Comparison of ENCODE assay signal across 18 cellular contexts in the genomic region with DNA sequence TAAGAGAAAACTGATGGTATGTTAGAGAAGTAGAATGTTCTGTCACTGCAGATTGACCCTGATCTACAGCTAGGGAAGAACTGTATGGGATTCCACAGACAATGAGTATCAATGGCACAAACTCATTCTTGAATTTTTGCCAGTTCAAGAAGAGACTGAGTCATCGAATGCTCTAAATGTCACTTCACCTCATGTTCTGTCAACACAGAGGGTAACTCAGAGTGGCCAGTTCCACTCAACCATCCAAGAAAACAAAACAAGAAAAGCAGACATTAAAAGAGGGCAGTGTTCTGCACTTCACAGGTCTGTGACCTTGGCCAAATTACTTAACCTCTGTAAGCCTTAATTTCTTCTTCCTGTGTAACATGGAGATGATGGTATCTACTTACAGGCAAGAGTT.
DNase-seq lines count a peak whose midpoint lies in the region; ATAC-seq, FAIRE-seq and TF ChIP-seq lines count a peak whose summit lies in the region.
"Had no signal": no experiment of that assay in that cellular context is flagged by ENCODE, and none has a peak within 500 bp of the region (broad histone marks: within the 10 kb centered on the region; RNA-seq: fewer than 3 reads in every experiment).

No MANE protein-coding gene starts in this region.

- no peak overlapping the region for H4K8ac ChIP-seq in mesenchymal stem cell (ENCODE audit: low read length)

- no peak overlapping the region for H2BK15ac ChIP-seq in mesenchymal stem cell (ENCODE audit: low read depth, poor library complexity, severe bottlenecking)

- H3K36me3 Mint-ChIP-seq in HFFc6 (ENCODE audit: low read depth), result no peaks in the 10 kb centered on the region
- H3K36me3 Mint-ChIP-seq: activated naive CD4-positive, alpha-beta T cell treated with anti-CD3 and anti-CD28 coated beads, Interleukin-2, amount 50 U/mL, for 24 hours had no signal

- H3K14ac ChIP-seq in mesenchymal stem cell (ENCODE audit: low read length in 2 of 2), result no peak overlapping the region

- H3K18ac ChIP-seq in mesenchymal stem cell (ENCODE audit: low read depth in 1 of 2, low read length in 2 of 2), result no peak overlapping the region

- H3K9ac ChIP-seq in adipocyte (ENCODE audit: low read length), result no peak overlapping the region
- no peak overlapping the region for H3K9ac ChIP-seq in mesenchymal stem cell (ENCODE audit: low read length)

- H3K27me3 Mint-ChIP-seq in HFFc6 (ENCODE audit: insufficient read depth), result no peaks in the 10 kb centered on the region
- H3K27me3 Mint-ChIP-seq: activated CD4-positive, alpha-beta T cell treated with anti-CD3 and anti-CD28 coated beads, Interleukin-2, amount 10 ng/mL, durations not matched to agents 7 days and 5 days had no signal

- DNase-seq in DMS53 treated with DMSO at 0.1 percent for 48 hours (lab: John Stamatoyannopoulos, UW; ENCODE audit: unreplicated experiment) (peak; percentile 95), HFFc6 (peak; percentile 72), adipocyte (ENCODE audit: low read depth) (peak; percentile 35), mesenchymal stem cell (peak; percentile 58), NCI-H1417 treated with DMSO at 0.1 percent for 48 hours (lab: John Stamatoyannopoulos, UW) (no peak), GM12892 (ENCODE audit: insufficient read length) (no peak)
- DNase-seq: activated CD4-positive, alpha-beta T cell treated with anti-CD3 and anti-CD28 coated beads, Interleukin-2, amount 10 ng/mL, durations not matched to agents 7 days and 5 days; DMS 273 treated with DMSO at 0.1 percent for 48 hours; dorsolateral prefrontal cortex; head of caudate nucleus; NCI-H1092 treated with DMSO at 0.1 percent for 48 hours; NCI-H748 treated with DMSO at 0.1 percent for 48 hours; stimulated activated naive CD4-positive, alpha-beta T cell treated with Interleukin-2 at 50 U/mL for 16 hours had no signal

- H3K27ac Mint-ChIP-seq in HFFc6, result no peak overlapping the region
- H3K27ac Mint-ChIP-seq: activated CD4-positive, alpha-beta T cell treated with anti-CD3 and anti-CD28 coated beads, Interleukin-2, amount 10 ng/mL, durations not matched to agents 7 days and 5 days; activated naive CD4-positive, alpha-beta T cell treated with anti-CD3 and anti-CD28 coated beads, Interleukin-2, amount 50 U/mL, for 24 hours had no signal

- H3K4me3 ChIP-seq in adipocyte (ENCODE audit: low read length) (no peak overlapping the region), mesenchymal stem cell (ENCODE audit: insufficient read depth in 1 of 2, low read depth in 1 of 2, low read length in 2 of 2) (no peak overlapping the region)
- H3K4me3 ChIP-seq: dorsolateral prefrontal cortex, lung had no signal

- H4K91ac ChIP-seq in mesenchymal stem cell (ENCODE audit: low read length), result no peak overlapping the region

- no peak overlapping the region for H2AFZ ChIP-seq in mesenchymal stem cell (ENCODE audit: low read depth, low read length)

- no peak overlapping the region for H2BK120ac ChIP-seq in mesenchymal stem cell (ENCODE audit: low read depth, low read length)

- ATAC-seq in GM18870 (IDR thresholded peaks at IDR 0.05; ENCODE audit: unreplicated experiment), result no peak

- no peak overlapping the region for H3K4ac ChIP-seq in mesenchymal stem cell (ENCODE audit: low read depth in 1 of 2, low read length in 2 of 2)

- no peaks in the 10 kb centered on the region for H3K79me1 ChIP-seq in mesenchymal stem cell (replicated peaks; ENCODE audit: low read length, poor library complexity, severe bottlenecking)

- 44% methylated on average over 1 of the region's 1 CpG for WGBS in mesenchymal stem cell

- H2BK5ac ChIP-seq in mesenchymal stem cell (ENCODE audit: low read depth, low read length, poor library complexity, severe bottlenecking), result no peak overlapping the region

- no peaks in the 10 kb centered on the region for H3K27me3 ChIP-seq in adipocyte (replicated peaks; ENCODE audit: control insufficient read depth, insufficient read depth, low read length)
- H3K27me3 ChIP-seq in mesenchymal stem cell (ENCODE audit: control insufficient read depth in 1 of 2, insufficient read depth in 1 of 2, low read length in 2 of 2), result no peaks in the 10 kb centered on the region
- H3K27me3 ChIP-seq: dorsolateral prefrontal cortex, neutrophil had no signal

- H3K36me3 ChIP-seq in adipocyte (ENCODE audit: control insufficient read depth, insufficient read depth, low read length, severe bottlenecking) (no peaks in the 10 kb centered on the region), mesenchymal stem cell (ENCODE audit: control insufficient read depth in 1 of 2, insufficient read depth in 2 of 2, low read depth in 1 of 2, low read length in 2 of 2) (no peaks in the 10 kb centered on the region)
- H3K36me3 ChIP-seq: neutrophil had no signal

- H3K9me3 ChIP-seq in adipocyte (ENCODE audit: control insufficient read depth, low read length) (no peaks in the 10 kb centered on the region), mesenchymal stem cell (ENCODE audit: control insufficient read depth, low read length) (no peaks in the 10 kb centered on the region)
- H3K9me3 ChIP-seq: neutrophil had no signal

- no peak overlapping the region for H3K4me3 Mint-ChIP-seq in HFFc6
- H3K4me3 Mint-ChIP-seq: activated CD4-positive, alpha-beta T cell treated with anti-CD3 and anti-CD28 coated beads, Interleukin-2, amount 10 ng/mL, durations not matched to agents 7 days and 5 days; activated naive CD4-positive, alpha-beta T cell treated with anti-CD3 and anti-CD28 coated beads, Interleukin-2, amount 50 U/mL, for 24 hours had no signal

- TF ChIP-seq CTCF in HFFc6 (IDR thresholded peaks at IDR 0.05), result no peak

- H3K23ac ChIP-seq in mesenchymal stem cell (ENCODE audit: low read length in 2 of 2), result no peak overlapping the region

- H2BK12ac ChIP-seq in mesenchymal stem cell (ENCODE audit: low read length in 2 of 2), result no peak overlapping the region

- H3K9me3 Mint-ChIP-seq in HFFc6, result no peaks in the 10 kb centered on the region
- H3K9me3 Mint-ChIP-seq: activated naive CD4-positive, alpha-beta T cell treated with anti-CD3 and anti-CD28 coated beads, Interleukin-2, amount 50 U/mL, for 24 hours had no signal

- no peak overlapping the region for H3K27ac ChIP-seq in mesenchymal stem cell (ENCODE audit: low read length, poor library complexity, severe bottlenecking)
- H3K27ac ChIP-seq: dorsolateral prefrontal cortex, HL-60, neutrophil had no signal

- no peak overlapping the region for H3K4me2 ChIP-seq in mesenchymal stem cell (ENCODE audit: low read length, poor library complexity, severe bottlenecking)

- FAIRE-seq in GM12892 (lab: Jason Lieb, UNC), result no peak

- H3K4me1 ChIP-seq in adipocyte (ENCODE audit: control insufficient read depth, insufficient read depth, low read length) (peaks cover 24% of the 10 kb centered on the region), mesenchymal stem cell (ENCODE audit: control insufficient read depth, insufficient read depth, low read depth, low read length) (peaks cover 1% of the 10 kb centered on the region)

- H3K4me1 Mint-ChIP-seq in HFFc6 (ENCODE audit: low read depth), result peaks cover 16% of the 10 kb centered on the region

- TF ChIP-seq POLR2A in GM12892 (IDR thresholded peaks at IDR 0.05; ENCODE audit: low read depth, low read length), result no peak

- no peak overlapping the region for H2AK5ac ChIP-seq in mesenchymal stem cell (ENCODE audit: low read length, severe bottlenecking)

Comparison
In these comparisons a context has a peak if more than half of its experiments do, and no peak if none do; other contexts are left out.
1. DNase-seq: peak in DMS53 treated with DMSO at 0.1 percent for 48 hours (single experiment), HFFc6 (single experiment), adipocyte (single experiment) and mesenchymal stem cell (single experiment); none in NCI-H1417 treated with DMSO at 0.1 percent for 48 hours (single experiment) and GM12892 (single experiment).